Comparison of ENCODE assay signal across 13 cellular contexts in genomic region chr18:56890632-56891031, GRCh38.
DNase-seq lines count a peak whose midpoint lies in the region; ATAC-seq, FAIRE-seq and TF ChIP-seq lines count a peak whose summit lies in the region.
"Had no signal": no experiment of that assay in that cellular context is flagged by ENCODE, and none has a peak within 500 bp of the region (broad histone marks: within the 10 kb centered on the region; RNA-seq: fewer than 3 reads in every experiment).

No MANE protein-coding gene starts in this region.

- H3K27ac Mint-ChIP-seq in astrocyte (ENCODE audit: unreplicated experiment) = peak overlapping the region; percentile 92
- H3K27ac Mint-ChIP-seq in activated T-helper 2 cell treated with anti-CD3 and anti-CD28 coated beads, Interferon-gamma antibody, Interleukin-2, Interleukin-4, amounts not matched to agents 10 μg/mL and 5 μg/mL and 100 μg/mL, durations not matched to agents 14 hours and 24 hours and 36 hours = no peak overlapping the region
- no peak overlapping the region for H3K27ac Mint-ChIP-seq in activated naive CD4-positive, alpha-beta T cell treated with anti-CD3 and anti-CD28 coated beads, Interleukin-2, amount 50 U/mL, for 72 hours

- TF ChIP-seq CTCF in left ventricle myocardium inferior (IDR thresholded peaks at IDR 0.05; ENCODE audit: borderline replicate concordance) = no peak
- no peak for TF ChIP-seq CTCF in astrocyte (IDR thresholded peaks at IDR 0.05; ENCODE audit: insufficient read depth, low read depth, low read length)

- H3K27me3 ChIP-seq in left ventricle myocardium inferior (ENCODE audit: low read depth) (no peaks in the 10 kb centered on the region), astrocyte (ENCODE audit: insufficient read depth, low read length) (no peaks in the 10 kb centered on the region)

- peak overlapping the region; percentile 72 for H3K4me2 ChIP-seq in astrocyte (ENCODE audit: low read length)

- H3K27me3 Mint-ChIP-seq in astrocyte (ENCODE audit: low read depth, unreplicated experiment) = no peaks in the 10 kb centered on the region
- no peaks in the 10 kb centered on the region for H3K27me3 Mint-ChIP-seq in activated T-helper 2 cell treated with anti-CD3 and anti-CD28 coated beads, Interferon-gamma antibody, Interleukin-2, Interleukin-4, amounts not matched to agents 10 μg/mL and 5 μg/mL and 100 μg/mL, durations not matched to agents 14 hours and 24 hours and 36 hours (ENCODE audit: low read depth)

- H3K4me1 Mint-ChIP-seq in astrocyte (ENCODE audit: low read depth, unreplicated experiment) = peaks cover 39% of the 10 kb centered on the region
- H3K4me1 Mint-ChIP-seq in activated T-helper 2 cell treated with anti-CD3 and anti-CD28 coated beads, Interferon-gamma antibody, Interleukin-2, Interleukin-4, amounts not matched to agents 10 μg/mL and 5 μg/mL and 100 μg/mL, durations not matched to agents 14 hours and 24 hours and 36 hours (ENCODE audit: low read depth) = no peaks in the 10 kb centered on the region

- DNase-seq in left ventricle myocardium superior (no peak), left ventricle myocardium inferior (no peak), astrocyte (ENCODE audit: low read depth) (peak; percentile 97), iPS-NIHi11 (ENCODE audit: low spot score) (peak; percentile 11), left colon (no peak), DMS153 treated with DMSO at 0.1 percent for 48 hours (lab: John Stamatoyannopoulos, UW; ENCODE audit: unreplicated experiment) (no peak)
- no peak for DNase-seq in activated T-helper 2 cell treated with anti-CD3 and anti-CD28 coated beads, Interferon-gamma antibody, Interleukin-2, Interleukin-4, amounts not matched to agents 10 μg/mL and 5 μg/mL and 100 μg/mL, durations not matched to agents 14 hours and 24 hours and 36 hours (ENCODE audit: low spot score)
- no peak for DNase-seq in activated naive CD4-positive, alpha-beta T cell treated with anti-CD3 and anti-CD28 coated beads, Interleukin-2, amount 50 U/mL, for 72 hours (ENCODE audit: low spot score in 2 of 2)
- DNase-seq: NCI-H2081 treated with DMSO at 0.1 percent for 48 hours; stimulated activated CD8-positive, alpha-beta memory T cell treated with anti-CD3 and anti-CD28 coated beads, Interleukin-4, amount 100 ng/mL, for 48 hours had no signal

- no peak overlapping the region for H3K27ac ChIP-seq in left ventricle myocardium inferior (replicated peaks)
- H3K27ac ChIP-seq in astrocyte (ENCODE audit: low read depth, low read length) = peak overlapping the region; percentile 86
- H3K27ac ChIP-seq: prostate gland had no signal

- H2AFZ ChIP-seq in astrocyte (ENCODE audit: low read depth, low read length) = no peak overlapping the region

- peak; percentile 99 for FAIRE-seq in astrocyte (lab: Jason Lieb, UNC)
- FAIRE-seq: A204.1 had no signal

- intact Hi-C loops in left ventricle myocardium superior (cut with micrococcal nuclease) = no loop called here
- intact Hi-C loops in left ventricle myocardium inferior (cut with micrococcal nuclease) = no loop called here
- intact Hi-C loops in activated T-helper 2 cell treated with anti-CD3 and anti-CD28 coated beads, Interferon-gamma antibody, Interleukin-2, Interleukin-4, amounts not matched to agents 10 μg/mL and 5 μg/mL and 100 μg/mL, durations not matched to agents 14 hours and 24 hours and 36 hours (cut with micrococcal nuclease) = no loop called here
- intact Hi-C loops in left colon (cut with DNase I, micrococcal nuclease) = no loop called here

- H3K36me3 Mint-ChIP-seq in astrocyte (ENCODE audit: low read depth, unreplicated experiment) = no peaks in the 10 kb centered on the region
- H3K36me3 Mint-ChIP-seq in activated T-helper 2 cell treated with anti-CD3 and anti-CD28 coated beads, Interferon-gamma antibody, Interleukin-2, Interleukin-4, amounts not matched to agents 10 μg/mL and 5 μg/mL and 100 μg/mL, durations not matched to agents 14 hours and 24 hours and 36 hours (ENCODE audit: low read depth) = peaks cover 3% of the 10 kb centered on the region
- peaks cover 0 to 5% of the 10 kb centered on the region in 2 donors for H3K36me3 Mint-ChIP-seq in activated naive CD4-positive, alpha-beta T cell treated with anti-CD3 and anti-CD28 coated beads, Interleukin-2, amount 50 U/mL, for 72 hours

- H3K4me1 ChIP-seq in left ventricle myocardium inferior (peaks cover 11% of the 10 kb centered on the region), astrocyte (ENCODE audit: insufficient read depth, low read length) (peaks cover 31% of the 10 kb centered on the region)
- H3K4me1 ChIP-seq: prostate gland had no signal

- H3K9me3 Mint-ChIP-seq in astrocyte (ENCODE audit: unreplicated experiment) = peaks cover 3% of the 10 kb centered on the region
- no peaks in the 10 kb centered on the region for H3K9me3 Mint-ChIP-seq in activated T-helper 2 cell treated with anti-CD3 and anti-CD28 coated beads, Interferon-gamma antibody, Interleukin-2, Interleukin-4, amounts not matched to agents 10 μg/mL and 5 μg/mL and 100 μg/mL, durations not matched to agents 14 hours and 24 hours and 36 hours
- no peaks in the 10 kb centered on the region for H3K9me3 Mint-ChIP-seq in activated naive CD4-positive, alpha-beta T cell treated with anti-CD3 and anti-CD28 coated beads, Interleukin-2, amount 50 U/mL, for 72 hours

- no peak overlapping the region for H3K4me3 ChIP-seq in left ventricle myocardium inferior
- no peak overlapping the region for H3K4me3 ChIP-seq in astrocyte (ENCODE audit: insufficient read depth, low read depth, low read length)
- H3K4me3 ChIP-seq: GM12878, prostate gland had no signal

- no peaks in the 10 kb centered on the region for H3K79me2 ChIP-seq in astrocyte (ENCODE audit: insufficient read depth, low read length)

- peak overlapping the region; percentile 52 for H3K9ac ChIP-seq in astrocyte (ENCODE audit: low read length)

- H3K4me3 Mint-ChIP-seq in astrocyte (ENCODE audit: unreplicated experiment) = peak overlapping the region; percentile 17
- no peak overlapping the region for H3K4me3 Mint-ChIP-seq in activated T-helper 2 cell treated with anti-CD3 and anti-CD28 coated beads, Interferon-gamma antibody, Interleukin-2, Interleukin-4, amounts not matched to agents 10 μg/mL and 5 μg/mL and 100 μg/mL, durations not matched to agents 14 hours and 24 hours and 36 hours (ENCODE audit: low read depth)

- ATAC-seq in left ventricle myocardium superior (peak; percentile 38), left colon (no peak)
- no peak for ATAC-seq in activated naive CD4-positive, alpha-beta T cell treated with anti-CD3 and anti-CD28 coated beads, Interleukin-2, amount 50 U/mL, for 72 hours
- ATAC-seq: GM12878 had no signal

- H3K36me3 ChIP-seq in left ventricle myocardium inferior (no peaks in the 10 kb centered on the region), astrocyte (ENCODE audit: insufficient read depth, low read length) (no peaks in the 10 kb centered on the region)
- H3K36me3 ChIP-seq: prostate gland had no signal

- peaks cover 8% of the 10 kb centered on the region for H3K9me3 ChIP-seq in left ventricle myocardium inferior (replicated peaks)
- H3K9me3 ChIP-seq in astrocyte (ENCODE audit: insufficient read depth, low read depth, low read length) = no peaks in the 10 kb centered on the region
- H3K9me3 ChIP-seq: prostate gland had no signal

- H4K20me1 ChIP-seq in astrocyte (ENCODE audit: insufficient read depth, low read length) = no peaks in the 10 kb centered on the region

Comparison
In these comparisons a context has a peak if more than half of its experiments do, and no peak if none do; other contexts are left out.
1. DNase-seq: peak in astrocyte (single experiment) and iPS-NIHi11 (single experiment); none in left ventricle myocardium superior (single experiment), left ventricle myocardium inferior (single experiment), activated T-helper 2 cell treated with anti-CD3 and anti-CD28 coated beads, Interferon-gamma antibody, Interleukin-2, Interleukin-4, amounts not matched to agents 10 μg/mL and 5 μg/mL and 100 μg/mL, durations not matched to agents 14 hours and 24 hours and 36 hours (single experiment), activated naive CD4-positive, alpha-beta T cell treated with anti-CD3 and anti-CD28 coated beads, Interleukin-2, amount 50 U/mL, for 72 hours (0 of 2), left colon (0 of 2) and DMS153 treated with DMSO at 0.1 percent for 48 hours (single experiment).